Comparison of ENCODE assay signal across 9 cellular contexts in genomic region chr1:154186177-154186576, GRCh38. TPM values are rescaled to one million over a fixed set of nuclear protein-coding genes. Genes with fewer than 3 reads are reported as not detected.
A peak's percentile ranks its signal among the peaks of the same experiment; 100 is the strongest.
DNase-seq lines count a peak whose midpoint lies in the region; ATAC-seq, FAIRE-seq and TF ChIP-seq lines count a peak whose summit lies in the region.
"Had no signal": no experiment of that assay in that cellular context is flagged by ENCODE, and none has a peak within 500 bp of the region (broad histone marks: within the 10 kb centered on the region; RNA-seq: fewer than 3 reads in every experiment).

No MANE protein-coding gene starts in this region.

- H3K27me3 ChIP-seq in right cardiac atrium (ENCODE audit: control insufficient read depth, insufficient read depth) = no peaks in the 10 kb centered on the region
- H3K27me3 ChIP-seq: tibial artery had no signal

- no peak overlapping the region for H3K27ac ChIP-seq in right cardiac atrium (ENCODE audit: low read length)
- H3K27ac ChIP-seq: tibial artery had no signal

- no peak for ATAC-seq in right cardiac atrium

- H3K4me3 ChIP-seq in right cardiac atrium (ENCODE audit: low read length) = no peak overlapping the region
- H3K4me3 ChIP-seq: tibial artery had no signal

- peaks cover 6% of the 10 kb centered on the region for H3K27me3 Mint-ChIP-seq in Calu3 (ENCODE audit: unreplicated experiment)
- H3K27me3 Mint-ChIP-seq in activated T-helper 2 cell treated with anti-CD3 and anti-CD28 coated beads, Interferon-gamma antibody, Interleukin-2, Interleukin-4, amounts not matched to agents 10 μg/mL and 5 μg/mL and 100 μg/mL, durations not matched to agents 14 hours and 24 hours and 36 hours (ENCODE audit: low read depth) = peaks cover 8% of the 10 kb centered on the region

- no peaks in the 10 kb centered on the region for H3K9me3 ChIP-seq in right cardiac atrium (ENCODE audit: control insufficient read depth, low read length)
- H3K9me3 ChIP-seq: tibial artery had no signal

- WGBS in right cardiac atrium = 64% methylated on average over 1 of the region's 1 CpG

- no peak for FAIRE-seq in RCC 7860 (lab: Jason Lieb, UNC)

- BruUV-seq in Calu3 (replicated peaks; lab: Mats Ljungman, UMichigan) = no TSS peak

- DNase-seq in Calu3 (peak; percentile 70), KG1 (lab: John Stamatoyannopoulos, UW) (peak; percentile 44), RCC 7860 (ENCODE audit: low spot score) (peak; percentile 28), right cardiac atrium (peak; percentile 48 to 74 (median 65)), dedifferentiated amniotic fluid mesenchymal stem cell (ENCODE audit: extremely low spot score) (no peak), inferior parietal cortex (ENCODE audit: extremely low spot score) (no peak)
- peak; percentile 56 for DNase-seq in activated T-helper 2 cell treated with anti-CD3 and anti-CD28 coated beads, Interferon-gamma antibody, Interleukin-2, Interleukin-4, amounts not matched to agents 10 μg/mL and 5 μg/mL and 100 μg/mL, durations not matched to agents 14 hours and 24 hours and 36 hours (ENCODE audit: low spot score)
- DNase-seq in stimulated activated CD4-positive, alpha-beta T cell treated with anti-CD3 and anti-CD28 coated beads, Interleukin-2, amount 100 ng/mL, for 48 hours = peak; percentile 69 to 70

- TF ChIP-seq CTCF in Calu3 (IDR thresholded peaks at IDR 0.05; ENCODE audit: unreplicated experiment) = peak; percentile 35

- peaks cover 25% of the 10 kb centered on the region for H3K36me3 Mint-ChIP-seq in Calu3 (ENCODE audit: insufficient read depth, unreplicated experiment)
- H3K36me3 Mint-ChIP-seq in activated T-helper 2 cell treated with anti-CD3 and anti-CD28 coated beads, Interferon-gamma antibody, Interleukin-2, Interleukin-4, amounts not matched to agents 10 μg/mL and 5 μg/mL and 100 μg/mL, durations not matched to agents 14 hours and 24 hours and 36 hours (ENCODE audit: low read depth) = peaks cover 15% of the 10 kb centered on the region

- H3K4me3 Mint-ChIP-seq in Calu3 (ENCODE audit: low read depth, unreplicated experiment) = no peak overlapping the region
- no peak overlapping the region for H3K4me3 Mint-ChIP-seq in activated T-helper 2 cell treated with anti-CD3 and anti-CD28 coated beads, Interferon-gamma antibody, Interleukin-2, Interleukin-4, amounts not matched to agents 10 μg/mL and 5 μg/mL and 100 μg/mL, durations not matched to agents 14 hours and 24 hours and 36 hours (ENCODE audit: low read depth)

- H3K9me3 Mint-ChIP-seq in Calu3 (ENCODE audit: low read depth, unreplicated experiment) = no peaks in the 10 kb centered on the region
- no peaks in the 10 kb centered on the region for H3K9me3 Mint-ChIP-seq in activated T-helper 2 cell treated with anti-CD3 and anti-CD28 coated beads, Interferon-gamma antibody, Interleukin-2, Interleukin-4, amounts not matched to agents 10 μg/mL and 5 μg/mL and 100 μg/mL, durations not matched to agents 14 hours and 24 hours and 36 hours

- CTCF ChIA-PET in Calu3 (lab: Charles Lee) = no interaction called here

- H3K27ac Mint-ChIP-seq in Calu3 (ENCODE audit: unreplicated experiment) = no peak overlapping the region
- H3K27ac Mint-ChIP-seq in activated T-helper 2 cell treated with anti-CD3 and anti-CD28 coated beads, Interferon-gamma antibody, Interleukin-2, Interleukin-4, amounts not matched to agents 10 μg/mL and 5 μg/mL and 100 μg/mL, durations not matched to agents 14 hours and 24 hours and 36 hours = no peak overlapping the region

- intact Hi-C loops in Calu3 (cut with micrococcal nuclease; ENCODE audit: unreplicated experiment) (loop anchor here (2.0 kb wide), 1 partner anchor 87 kb away; the partner anchor contains the start of gene HAX1), right cardiac atrium (cut with DNase I) (loop anchor here in 1 of 4 donors (10.0 kb wide), 1 partner anchor 89 kb away; the partner anchor contains the start of gene HAX1)
- intact Hi-C loops in activated T-helper 2 cell treated with anti-CD3 and anti-CD28 coated beads, Interferon-gamma antibody, Interleukin-2, Interleukin-4, amounts not matched to agents 10 μg/mL and 5 μg/mL and 100 μg/mL, durations not matched to agents 14 hours and 24 hours and 36 hours (cut with micrococcal nuclease) = loop anchor here (1.0 kb wide), 1 partner anchor 86 kb away; the partner anchor contains the start of gene HAX1

- no peaks in the 10 kb centered on the region for H3K4me1 ChIP-seq in right cardiac atrium (ENCODE audit: control insufficient read depth, insufficient read depth, low read length)

- peaks cover 26% of the 10 kb centered on the region for H3K4me1 Mint-ChIP-seq in Calu3 (ENCODE audit: low read depth, unreplicated experiment)
- H3K4me1 Mint-ChIP-seq in activated T-helper 2 cell treated with anti-CD3 and anti-CD28 coated beads, Interferon-gamma antibody, Interleukin-2, Interleukin-4, amounts not matched to agents 10 μg/mL and 5 μg/mL and 100 μg/mL, durations not matched to agents 14 hours and 24 hours and 36 hours (ENCODE audit: low read depth) = peaks cover 19% of the 10 kb centered on the region

RNA-seq across cellular contexts. Expression of gene TPM3, which starts 5.7 kb away (rescaled TPM):
- 564 and 582 TPM in 2 replicates for total RNA-seq in Calu3 (2022)
- 696 and 759 TPM in 2 replicates for total RNA-seq in activated T-helper 2 cell treated with anti-CD3 and anti-CD28 coated beads, Interferon-gamma antibody, Interleukin-2, Interleukin-4, amounts not matched to agents 10 μg/mL and 5 μg/mL and 100 μg/mL, durations not matched to agents 14 hours and 24 hours and 36 hours
- 100 to 1,000 TPM; 202 to 594 (median 262) TPM for total RNA-seq in right cardiac atrium
- 391 TPM for polyA plus RNA-seq in right cardiac atrium

RNA-seq across cellular contexts. Expression of gene CFAP141, which starts 20.0 kb away (rescaled TPM):
- not detected in 2 replicates for total RNA-seq in Calu3 (2022)
- not detected in 2 replicates for total RNA-seq in activated T-helper 2 cell treated with anti-CD3 and anti-CD28 coated beads, Interferon-gamma antibody, Interleukin-2, Interleukin-4, amounts not matched to agents 10 μg/mL and 5 μg/mL and 100 μg/mL, durations not matched to agents 14 hours and 24 hours and 36 hours
- not detected for total RNA-seq in right cardiac atrium
- polyA plus RNA-seq in right cardiac atrium = not detected

RNA-seq across cellular contexts. Expression of gene NUP210L, which starts 31.3 kb away (rescaled TPM):
- total RNA-seq in Calu3 (2022) (0.12 TPM in 1 of 2 replicates, not detected in the other), right cardiac atrium (under 1 TPM; 0.09 to 0.88 (median 0.18) TPM)
- total RNA-seq in activated T-helper 2 cell treated with anti-CD3 and anti-CD28 coated beads, Interferon-gamma antibody, Interleukin-2, Interleukin-4, amounts not matched to agents 10 μg/mL and 5 μg/mL and 100 μg/mL, durations not matched to agents 14 hours and 24 hours and 36 hours = 0.05 and 0.07 TPM in 2 replicates
- polyA plus RNA-seq in right cardiac atrium = not detected

RNA-seq across cellular contexts. Expression of gene UBAP2L, which starts 34.6 kb away (rescaled TPM):
- total RNA-seq in Calu3 (2022) (245 and 250 TPM in 2 replicates), right cardiac atrium (100 to 1,000 TPM; 103 to 112 (median 107) TPM)
- 259 and 263 TPM in 2 replicates for total RNA-seq in activated T-helper 2 cell treated with anti-CD3 and anti-CD28 coated beads, Interferon-gamma antibody, Interleukin-2, Interleukin-4, amounts not matched to agents 10 μg/mL and 5 μg/mL and 100 μg/mL, durations not matched to agents 14 hours and 24 hours and 36 hours
- 67.6 TPM for polyA plus RNA-seq in right cardiac atrium

Comparison
In these comparisons a context has a peak if more than half of its experiments do, and no peak if none do; other contexts are left out.
1. DNase-seq: peak in Calu3 (single experiment), KG1 (single experiment), RCC 7860 (single experiment), activated T-helper 2 cell treated with anti-CD3 and anti-CD28 coated beads, Interferon-gamma antibody, Interleukin-2, Interleukin-4, amounts not matched to agents 10 μg/mL and 5 μg/mL and 100 μg/mL, durations not matched to agents 14 hours and 24 hours and 36 hours (single experiment), right cardiac atrium (3 of 3) and stimulated activated CD4-positive, alpha-beta T cell treated with anti-CD3 and anti-CD28 coated beads, Interleukin-2, amount 100 ng/mL, for 48 hours (2 of 2); none in dedifferentiated amniotic fluid mesenchymal stem cell (single experiment) and inferior parietal cortex (single experiment).